36 cellular contexts compared by ENCODE assay signal in the genomic region with DNA sequence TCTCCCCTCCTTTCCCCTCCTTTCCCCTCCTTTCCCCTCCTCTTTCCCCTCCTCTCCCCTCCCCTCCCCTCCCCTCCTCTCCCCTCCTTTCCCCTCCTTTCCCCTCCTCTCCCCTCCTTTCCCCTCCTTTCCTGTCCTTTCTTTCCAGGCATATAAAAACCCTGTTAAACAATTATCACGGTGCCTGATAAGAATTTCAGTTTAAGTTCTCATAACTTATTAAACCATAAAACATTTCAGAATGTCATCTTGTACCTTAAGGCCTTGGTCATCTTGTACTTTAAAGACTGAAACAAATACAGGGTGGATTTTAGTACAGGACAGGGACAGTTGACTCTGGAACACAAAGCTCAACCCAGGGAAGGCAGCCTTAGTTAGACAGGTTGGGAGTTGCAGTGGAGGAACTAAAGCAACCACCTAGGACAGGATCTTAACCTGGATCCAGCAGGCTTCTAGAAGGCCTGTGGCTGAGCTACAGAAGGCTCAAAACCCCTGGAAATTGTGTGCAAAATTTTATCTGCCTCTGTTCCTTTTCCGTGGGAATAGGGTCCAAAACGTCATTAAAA. TPM values are rescaled to one million over a fixed set of nuclear protein-coding genes. Genes with fewer than 3 reads are reported as not detected.
A peak's percentile ranks its signal among the peaks of the same experiment; 100 is the strongest.
DNase-seq lines count a peak whose midpoint lies in the region; ATAC-seq, FAIRE-seq and TF ChIP-seq lines count a peak whose summit lies in the region.
"Had no signal": no experiment of that assay in that cellular context is flagged by ENCODE, and none has a peak within 500 bp of the region (broad histone marks: within the 10 kb centered on the region; RNA-seq: fewer than 3 reads in every experiment).

No MANE protein-coding gene starts in this region.

- no peak for TF ChIP-seq CTCF in breast epithelium (IDR thresholded peaks at IDR 0.05)
- TF ChIP-seq CTCF in mammary epithelial cell (conservative IDR thresholded peaks at IDR 0.05 in 1 of 2, IDR thresholded peaks at IDR 0.05 in 1 of 2; ENCODE audit: extremely low read depth in 1 of 2, insufficient read depth in 1 of 2, low read depth in 1 of 2, low read length in 2 of 2): no peak
- TF ChIP-seq CTCF in left lung (IDR thresholded peaks at IDR 0.05): no peak
- no peak for TF ChIP-seq CTCF in pancreas (IDR thresholded peaks at IDR 0.05)

- H3K27ac ChIP-seq in breast epithelium (peak overlapping the region; percentile 62 to 71), mammary epithelial cell (ENCODE audit: insufficient read depth, low read depth, low read length) (no peak overlapping the region), left lung (peak overlapping the region; percentile 57 to 82), pancreas (peak overlapping the region in 2 of 4 donors; percentile 37 to 53), GM23248 (no peak overlapping the region)
- H3K27ac ChIP-seq: A549 had no signal

- TF ChIP-seq POLR2A in breast epithelium (IDR thresholded peaks at IDR 0.05): no peak

- DNase-seq in breast epithelium (ENCODE audit: low spot score in 2 of 2) (no peak), mammary epithelial cell (no peak), left lung (no peak), pancreas (no peak), Ammon's horn (ENCODE audit: low spot score) (no peak), GM23248 (no peak)
- DNase-seq in effector CD8-positive, alpha-beta T cell (lab: John Stamatoyannopoulos, UW): no peak
- DNase-seq: activated CD4-positive, alpha-beta T cell treated with anti-CD3 and anti-CD28 coated beads, Interleukin-2, amount 10 ng/mL, durations not matched to agents 24 days and 14 days; activated effector memory CD4-positive, alpha-beta T cell treated with Interleukin-2 at 50 U/mL for 16 hours; activated T-cell treated with anti-CD3 and anti-CD28 coated beads, Interleukin-2, amount 50 U/mL, for 1 hour; AML-193; anterior cingulate cortex; CD4-positive, alpha-beta T cell; effector memory CD4-positive, alpha-beta T cell; hypothalamus; Karpas-422; left cardiac atrium; mesendoderm; naive thymus-derived CD4-positive, alpha-beta T cell; NCI-H2029 treated with DMSO at 0.1 percent for 48 hours; NCI-H226; NCI-H748 treated with DMSO at 0.1 percent for 48 hours; nucleus accumbens; stimulated activated CD4-positive, alpha-beta T cell treated with anti-CD3 and anti-CD28 coated beads, Interleukin-15, amount 100 ng/mL, for 24 hours; stimulated activated CD4-positive, alpha-beta T cell treated with anti-CD3 and anti-CD28 coated beads, Interleukin-4, amount 100 ng/mL, for 4 hours; T-cell had no signal

- no peak overlapping the region for H3K4me2 ChIP-seq in mammary epithelial cell (ENCODE audit: insufficient read depth, low read depth, low read length)
- H3K4me2 ChIP-seq in GM23248 (ENCODE audit: unreplicated experiment): no peak overlapping the region
- H3K4me2 ChIP-seq: A549 had no signal

- BruUV-seq in mammary epithelial cell (replicated peaks; lab: Mats Ljungman, UMichigan): no TSS peak

- 100% methylated on average over 3 of the region's 3 CpGs for WGBS in mammary epithelial cell (ENCODE audit: low coverage, missing lambda C conversion rate)
- WGBS in pancreas, 2 donors: 49 to 57% methylated on average over 3 of the region's 3 CpGs
- 86 to 94% methylated on average over 3 of the region's 3 CpGs for WGBS in GM23248 (ENCODE audit: low coverage in 1 of 2, low lambda C conversion rate in 2 of 2, missing lambda C conversion rate in 2 of 2), 2 experiments

- H3K36me3 ChIP-seq in breast epithelium (no peaks in the 10 kb centered on the region), mammary epithelial cell (ENCODE audit: insufficient read depth, low read length) (no peaks in the 10 kb centered on the region), left lung (no peaks in the 10 kb centered on the region), pancreas (no peaks in the 10 kb centered on the region), GM23248 (ENCODE audit: low read depth) (no peaks in the 10 kb centered on the region)

- FAIRE-seq in pancreas (lab: Jason Lieb, UNC): no peak
- FAIRE-seq: A549, D721Med had no signal

- H3K9me2 ChIP-seq in GM23248 (ENCODE audit: insufficient read depth): no peaks in the 10 kb centered on the region

- ATAC-seq in left lung (peak; percentile 51), pancreas (peak; percentile 43 to 56 (median 50)), HG02571 (IDR thresholded peaks at IDR 0.05; ENCODE audit: unreplicated experiment) (no peak)
- ATAC-seq: A549; left cardiac atrium; naive thymus-derived CD4-positive, alpha-beta T cell; T-cell; WTC11 had no signal

- no peaks in the 10 kb centered on the region for H3K9me3 ChIP-seq in breast epithelium
- no peaks in the 10 kb centered on the region for H3K9me3 ChIP-seq in mammary epithelial cell (replicated peaks; ENCODE audit: insufficient read depth, low read length)
- H3K9me3 ChIP-seq in left lung: no peaks in the 10 kb centered on the region
- H3K9me3 ChIP-seq in pancreas: no peaks in the 10 kb centered on the region
- no peaks in the 10 kb centered on the region for H3K9me3 ChIP-seq in GM23248 (ENCODE audit: low read depth)
- H3K9me3 ChIP-seq: A549 had no signal

- H3K27me3 ChIP-seq in breast epithelium: no peaks in the 10 kb centered on the region
- no peaks in the 10 kb centered on the region for H3K27me3 ChIP-seq in mammary epithelial cell (ENCODE audit: insufficient read depth, low read length)
- H3K27me3 ChIP-seq in left lung: no peaks in the 10 kb centered on the region
- H3K27me3 ChIP-seq in pancreas: no peaks in the 10 kb centered on the region
- H3K27me3 ChIP-seq in GM23248 (replicated peaks; ENCODE audit: insufficient read depth): no peaks in the 10 kb centered on the region

- intact Hi-C loops in breast epithelium (cut with DNase I; ENCODE audit: low total_unique reads) (no loop called here), mammary epithelial cell (cut with micrococcal nuclease) (no loop called here), left lung (cut with DNase I) (no loop called here), pancreas (cut with DNase I) (no loop called here)

- no peaks in the 10 kb centered on the region for H3F3A ChIP-seq in GM23248 (ENCODE audit: insufficient read depth)

- H3K4me1 ChIP-seq in breast epithelium (no peaks in the 10 kb centered on the region), mammary epithelial cell (ENCODE audit: insufficient read depth, low read length) (no peaks in the 10 kb centered on the region), left lung (no peaks in the 10 kb centered on the region), pancreas (peaks cover 2 to 11% (median 9%) of the 10 kb centered on the region in 3 donors), GM23248 (ENCODE audit: insufficient read depth) (no peaks in the 10 kb centered on the region)
- H3K4me1 ChIP-seq: A549 had no signal

- dilution Hi-C loops in mammary epithelial cell (cut with HindIII; ENCODE audit: low sequenced_read_pairs): no loop called here

- H3K9ac ChIP-seq in mammary epithelial cell (ENCODE audit: insufficient read depth, low read length) (no peak overlapping the region), GM23248 (no peak overlapping the region)

- H4K20me1 ChIP-seq in mammary epithelial cell (ENCODE audit: insufficient read depth, low read length) (no peaks in the 10 kb centered on the region), GM23248 (ENCODE audit: insufficient read depth) (no peaks in the 10 kb centered on the region)

- CTCF ChIA-PET in mammary epithelial cell (lab: Charles Lee; ENCODE audit: low non-redundant PET): no interaction called here

- in situ Hi-C loops in mammary epithelial cell (cut with MboI; ENCODE audit: low sequenced_read_pairs in 2 of 2): no loop called here
- in situ Hi-C loops in GM23248 (cut with MboI): no loop called here

- no peaks in the 10 kb centered on the region for H3K79me2 ChIP-seq in mammary epithelial cell (ENCODE audit: insufficient read depth, low read length)
- no peaks in the 10 kb centered on the region for H3K79me2 ChIP-seq in GM23248 (ENCODE audit: insufficient read depth)

- H3K4me3 ChIP-seq in breast epithelium (peak overlapping the region in 1 of 3 donors; percentile 19), mammary epithelial cell (replicated peaks in 1 of 3; ENCODE audit: insufficient read depth in 1 of 3, low read depth in 2 of 3, low read length in 3 of 3) (no peak overlapping the region), left lung (peak overlapping the region; percentile 10 to 26), pancreas (no peak overlapping the region), GM23248 (no peak overlapping the region)
- H3K4me3 ChIP-seq: A549 had no signal

- no peak overlapping the region for H2AFZ ChIP-seq in mammary epithelial cell (ENCODE audit: low read depth, low read length)
- no peak overlapping the region for H2AFZ ChIP-seq in GM23248

RNA-seq across cellular contexts. Expression of a gene that starts 1.2 kb away (rescaled TPM):
- total RNA-seq in breast epithelium: 10 to 100 TPM in 2 of 3 donors, not detected in 1; 32.1 to 37.3 TPM
- not detected for total RNA-seq in mammary epithelial cell
- polyA plus RNA-seq in mammary epithelial cell: not detected
- polyA minus RNA-seq in mammary epithelial cell: not detected
- 100 to 1,000 TPM; 115 to 132 TPM for total RNA-seq in left lung
- 1 to 10 TPM in 5 of 6 donors, under 1 TPM in 1; 0.83 to 7.8 (median 3.4) TPM for total RNA-seq in pancreas
- polyA plus RNA-seq in pancreas: 10 to 100 TPM in 1 of 2 donors, 1 to 10 TPM in 1; 5.6 to 19.2 TPM
- not detected in 2 replicates for total RNA-seq in GM23248 (2014; rRNA removed; shearing (Covaris generic))
- not detected in 2 replicates for polyA plus RNA-seq in GM23248 (2016; fragmentation: Nextera tagmentation; extraction: Ambion mirVana)
- total RNA-seq: activated CD4-positive, alpha-beta T cell treated with anti-CD3 and anti-CD28 coated beads, Interleukin-2, amount 10 ng/mL, durations not matched to agents 24 days and 14 days; activated CD8-positive, alpha-beta memory T cell treated with anti-CD3 and anti-CD28 coated beads for 36 hours; CD4-positive, alpha-beta T cell; Daoy; epithelial cell of proximal tubule; H4; left cardiac atrium; naive thymus-derived CD4-positive, alpha-beta T cell; pulmonary artery endothelial cell; SK-MEL-5; T-cell; WTC11 had no signal
- polyA plus RNA-seq: naive thymus-derived CD4-positive, alpha-beta T cell had no signal

Comparison
In these comparisons a context has a peak if more than half of its experiments do, and no peak if none do; other contexts are left out.
1. H3K27ac ChIP-seq: peak in breast epithelium (2 of 2) and left lung (2 of 2); none in mammary epithelial cell (single experiment) and GM23248 (single experiment).
2. H3K4me3 ChIP-seq: peak in left lung (2 of 2); none in mammary epithelial cell (0 of 3), pancreas (0 of 4) and GM23248 (single experiment).